Comparison of ENCODE assay signal across 29 cellular contexts in the genomic region with DNA sequence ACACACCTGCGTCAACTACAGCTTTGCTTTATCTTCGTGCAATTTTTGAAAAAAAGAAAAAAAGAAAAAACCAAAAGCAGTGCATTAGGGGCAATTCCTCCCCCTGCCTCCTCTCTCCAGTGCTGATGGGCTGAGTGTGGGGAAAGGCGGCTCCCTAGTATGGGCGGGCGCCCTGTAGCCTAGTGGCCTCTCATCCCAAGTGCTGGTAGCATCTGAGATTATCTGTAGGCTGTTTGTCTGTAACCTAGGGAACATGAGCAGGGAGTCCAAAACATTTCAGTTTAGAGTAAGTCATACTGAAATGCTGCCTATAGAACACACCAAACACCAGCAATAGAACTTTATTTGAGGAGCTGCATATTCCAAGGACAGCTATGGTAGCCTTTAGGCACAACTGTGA. TPM values are rescaled to one million over a fixed set of nuclear protein-coding genes. Genes with fewer than 3 reads are reported as not detected.
"Had no signal": no experiment of that assay in that cellular context is flagged by ENCODE, and none has a peak within 500 bp of the region (broad histone marks: within the 10 kb centered on the region; RNA-seq: fewer than 3 reads in every experiment).

No MANE protein-coding gene starts in this region.

- H3K36me3 ChIP-seq: brain microvascular endothelial cell, esophagus squamous epithelium, gastroesophageal sphincter, heart right ventricle had no signal

- H3K27me3 ChIP-seq: brain microvascular endothelial cell had no signal

- H3K27ac ChIP-seq: brain microvascular endothelial cell, epithelial cell of prostate, esophagus squamous epithelium, gastroesophageal sphincter, heart right ventricle had no signal

- ATAC-seq: activated T-cell treated with anti-CD3 and anti-CD28 coated beads, Interleukin-2, amount 50 U/mL, for 72 hours; gastroesophageal sphincter; heart right ventricle had no signal

- FAIRE-seq: astrocyte, bronchial epithelial cell, colon, endometrium, endothelial cell of umbilical vein had no signal

- H3K4me3 ChIP-seq: esophagus squamous epithelium, gastroesophageal sphincter, heart right ventricle had no signal

- H3K4me1 ChIP-seq: esophagus squamous epithelium, gastroesophageal sphincter, heart right ventricle had no signal

- H3K9me3 ChIP-seq: esophagus squamous epithelium had no signal

- DNase-seq: activated CD4-positive, alpha-beta memory T cell treated with anti-CD3 and anti-CD28 coated beads, Interleukin-2, amount 10 ng/mL, durations not matched to agents 7 days and 5 days; activated CD4-positive, alpha-beta T cell treated with anti-CD3 and anti-CD28 coated beads for 1 hour; activated CD4-positive, alpha-beta T cell treated with anti-CD3 and anti-CD28 coated beads for 4 hours; activated CD4-positive, alpha-beta T cell treated with anti-CD3 and anti-CD28 coated beads, Interleukin-2, amount 10 ng/mL, durations not matched to agents 7 days and 5 days; activated CD4-positive, alpha-beta T cell treated with anti-CD3 and anti-CD28 coated beads, Interleukin-2, amount 50 U/mL, for 4 hours; activated CD8-positive, alpha-beta memory T cell treated with anti-CD3 and anti-CD28 coated beads, Interleukin-2, amount 50 U/mL, for 48 hours; activated gamma-delta T cell treated with Interleukin-2 at 50 U/mL for 16 hours; activated naive CD4-positive, alpha-beta T cell treated with anti-CD3 and anti-CD28 coated beads, Interleukin-2, amount 50 U/mL, for 16 hours; activated naive CD4-positive, alpha-beta T cell treated with Interleukin-2 at 50 U/mL for 16 hours; activated T-cell treated with anti-CD3 and anti-CD28 coated beads for 4 hours; activated T-cell treated with anti-CD3 and anti-CD28 coated beads, Interleukin-2, amount 50 U/mL, for 24 hours; activated T-cell treated with anti-CD3 and anti-CD28 coated beads, Interleukin-2, amount 50 U/mL, for 72 hours; amniotic stem cell; anterior cingulate cortex; brain microvascular endothelial cell; caudate nucleus; effector CD8-positive, alpha-beta T cell; esophagus squamous epithelium; foreskin melanocyte; heart right ventricle; T-helper 2 cell had no signal

RNA-seq across cellular contexts. Expression of a gene that starts 24.6 kb away (rescaled TPM):
- total RNA-seq: activated CD4-positive, alpha-beta T cell treated with anti-CD3 and anti-CD28 coated beads, Interleukin-2, amount 10 ng/mL, durations not matched to agents 7 days and 5 days; T-helper 1 cell treated with Interleukin-12 subunit alpha and Interleukin-12 subunit beta and Interleukin-4 antibody, amounts not matched to agents 30 ng/mL and 1 ng/mL, for 36 hours had no signal
